ENCODE assay signal across 9 cellular contexts in the genomic region with DNA sequence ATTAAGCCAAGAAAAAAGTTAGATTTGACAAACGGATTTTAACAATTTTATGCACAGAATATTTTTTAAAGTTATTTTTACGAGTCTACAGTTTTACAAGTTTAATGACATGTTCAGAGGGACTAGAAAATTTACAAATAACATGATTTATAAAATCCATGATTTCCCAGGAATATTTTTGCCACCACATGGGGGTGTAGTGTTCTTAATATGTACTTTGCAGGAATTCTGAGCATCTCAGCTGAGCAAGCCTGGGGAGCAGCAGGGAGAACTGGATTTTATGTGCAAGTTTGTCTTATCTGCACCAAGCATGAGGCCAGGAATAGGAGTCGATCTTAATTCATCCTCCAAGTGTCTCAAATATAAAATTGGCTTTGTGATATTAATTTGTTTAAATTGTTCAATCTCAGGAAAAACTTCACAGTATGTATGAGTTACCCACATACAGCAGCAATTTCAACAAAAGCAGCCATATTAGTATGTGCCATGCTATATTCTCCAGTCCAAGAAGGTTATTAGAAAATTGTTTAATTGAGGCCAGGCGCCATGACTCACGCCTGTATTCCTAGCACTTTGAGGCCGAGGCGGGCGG.
DNase-seq lines count a peak whose midpoint lies in the region; FAIRE-seq and TF ChIP-seq lines count a peak whose summit lies in the region.
"Had no signal": no experiment of that assay in that cellular context is flagged by ENCODE, and none has a peak within 500 bp of the region (broad histone marks: within the 10 kb centered on the region; RNA-seq: fewer than 3 reads in every experiment).

No MANE protein-coding gene starts in this region.

- H3K4me3 ChIP-seq in AG04450 (ENCODE audit: low read depth, low read length) (no peak overlapping the region), HEK293 (ENCODE audit: low read depth, low read length) (no peak overlapping the region), esophagus muscularis mucosa (no peak overlapping the region)

- TF ChIP-seq POLR2A in esophagus muscularis mucosa (IDR thresholded peaks at IDR 0.05; ENCODE audit: low read depth): no peak

- peak; percentile 24 for FAIRE-seq in islet of Langerhans (lab: Jason Lieb, UNC)

- H3K27ac ChIP-seq in AG04450 (ENCODE audit: low read depth, low read length) (no peak overlapping the region), HEK293 (ENCODE audit: extremely low read depth, low read depth, low read length) (no peak overlapping the region), esophagus muscularis mucosa (replicated peaks in 1 of 4) (no peak overlapping the region)

- H3K27me3 ChIP-seq in AG04450 (ENCODE audit: control insufficient read depth, insufficient read depth, low read length) (peaks cover 2% of the 10 kb centered on the region), esophagus muscularis mucosa (no peaks in the 10 kb centered on the region)

- POLR2A ChIA-PET in AG04450 (lab: Yijun Ruan, JAX): no interaction called here
- POLR2A ChIA-PET in HEK293 (lab: Yijun Ruan, JAX): no interaction called here

- TF ChIP-seq CTCF in AG04450 (IDR thresholded peaks at IDR 0.05; ENCODE audit: low read depth, low read length): peak; percentile 56
- no peak for TF ChIP-seq CTCF in HEK293 (tag by site-specific recombination; IDR thresholded peaks at IDR 0.05)
- no peak for TF ChIP-seq CTCF in esophagus muscularis mucosa (IDR thresholded peaks at IDR 0.05)

- no peak for TF ChIP-seq EP300 in esophagus muscularis mucosa (IDR thresholded peaks at IDR 0.05)

- H3K36me3 ChIP-seq in HEK293 (ENCODE audit: control insufficient read depth in 2 of 2, insufficient read depth in 1 of 2, low read length in 2 of 2) (no peaks in the 10 kb centered on the region), esophagus muscularis mucosa (no peaks in the 10 kb centered on the region)

- H3K4me1 ChIP-seq in HEK293 (ENCODE audit: control insufficient read depth, insufficient read depth, low read length) (no peaks in the 10 kb centered on the region), esophagus muscularis mucosa (peaks cover 0 to 8% (median 2%) of the 10 kb centered on the region in 4 donors)

- intact Hi-C loops in esophagus muscularis mucosa (cut with DNase I): no loop called here

- CTCF ChIA-PET in AG04450 (lab: Charles Lee) (interaction anchor here (1.0 to 2.3 kb wide), 6 partner anchors 17 to 790 kb away, joined by 3 to 14 read pairs (median 4); no protein-coding TSS in a partner anchor), HEK293 (lab: Yijun Ruan, JAX) (no interaction called here)

- H3K9me3 ChIP-seq in AG04450 (ENCODE audit: control insufficient read depth, insufficient read depth, low read length) (no peaks in the 10 kb centered on the region), HEK293 (ENCODE audit: control insufficient read depth, insufficient read depth, low read depth, low read length) (no peaks in the 10 kb centered on the region), esophagus muscularis mucosa (peaks cover 0 to 2% (median under 1%) of the 10 kb centered on the region in 4 donors)

- WGBS in esophagus muscularis mucosa: 74% methylated on average over 8 of the region's 8 CpGs

- DNase-seq in AG04450 (ENCODE audit: low read depth, low spot score): peak; percentile 15
- peak; percentile 16 for DNase-seq in SW480 (ENCODE audit: low spot score)
- no peak for DNase-seq in activated effector memory CD4-positive, alpha-beta T cell treated with anti-CD3 and anti-CD28 coated beads, Interleukin-2, amount 50 U/mL, for 16 hours
- DNase-seq in NCI-H187 treated with DMSO at 0.1 percent for 48 hours (lab: John Stamatoyannopoulos, UW): no peak
- DNase-seq in cortex of kidney (lab: John Stamatoyannopoulos, UW): no peak
- DNase-seq in esophagus muscularis mucosa (ENCODE audit: extremely low spot score): no peak
- DNase-seq: NCI-H510A treated with DMSO at 0.1 percent for 48 hours had no signal

TF ChIP-seq in HEK293, 187 proteins besides CTCF, POLR2A, EP300 and RAD21:
- TF ChIP-seq ZNF654 (tag by site-specific recombination; IDR thresholded peaks at IDR 0.05; ENCODE audit: low read depth) (peak; percentile 6; the same call in 1 of the 2 replicates), ZNF24 (tag by site-specific recombination; IDR thresholded peaks at IDR 0.05) (no peak), SCRT1 (tag by site-specific recombination; IDR thresholded peaks at IDR 0.05; ENCODE audit: borderline replicate concordance) (no peak)
- TF ChIP-seq, protein P1, sequence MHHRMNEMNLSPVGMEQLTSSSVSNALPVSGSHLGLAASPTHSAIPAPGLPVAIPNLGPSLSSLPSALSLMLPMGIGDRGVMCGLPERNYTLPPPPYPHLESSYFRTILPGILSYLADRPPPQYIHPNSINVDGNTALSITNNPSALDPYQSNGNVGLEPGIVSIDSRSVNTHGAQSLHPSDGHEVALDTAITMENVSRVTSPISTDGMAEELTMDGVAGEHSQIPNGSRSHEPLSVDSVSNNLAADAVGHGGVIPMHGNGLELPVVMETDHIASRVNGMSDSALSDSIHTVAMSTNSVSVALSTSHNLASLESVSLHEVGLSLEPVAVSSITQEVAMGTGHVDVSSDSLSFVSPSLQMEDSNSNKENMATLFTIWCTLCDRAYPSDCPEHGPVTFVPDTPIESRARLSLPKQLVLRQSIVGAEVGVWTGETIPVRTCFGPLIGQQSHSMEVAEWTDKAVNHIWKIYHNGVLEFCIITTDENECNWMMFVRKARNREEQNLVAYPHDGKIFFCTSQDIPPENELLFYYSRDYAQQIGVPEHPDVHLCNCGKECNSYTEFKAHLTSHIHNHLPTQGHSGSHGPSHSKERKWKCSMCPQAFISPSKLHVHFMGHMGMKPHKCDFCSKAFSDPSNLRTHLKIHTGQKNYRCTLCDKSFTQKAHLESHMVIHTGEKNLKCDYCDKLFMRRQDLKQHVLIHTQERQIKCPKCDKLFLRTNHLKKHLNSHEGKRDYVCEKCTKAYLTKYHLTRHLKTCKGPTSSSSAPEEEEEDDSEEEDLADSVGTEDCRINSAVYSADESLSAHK (tag by site-specific recombination; IDR thresholded peaks at IDR 0.05): no peak

Comparison
In these comparisons a context has a peak if more than half of its experiments do, and no peak if none do; other contexts are left out.
1. DNase-seq: peak in AG04450 (single experiment) and SW480 (single experiment); none in activated effector memory CD4-positive, alpha-beta T cell treated with anti-CD3 and anti-CD28 coated beads, Interleukin-2, amount 50 U/mL, for 16 hours (single experiment), NCI-H187 treated with DMSO at 0.1 percent for 48 hours (single experiment), cortex of kidney (single experiment) and esophagus muscularis mucosa (single experiment).